Comparison of ENCODE assay signal across 1 cellular context in genomic region chr14:105338392-105338791, GRCh38.
TF ChIP-seq lines count a peak whose summit lies in the region.

No MANE protein-coding gene starts in this region.

TF ChIP-seq in HepG2, 621 proteins besides CTCF, POLR2A, EP300 and RAD21:
- TF ChIP-seq ZNF546 (CRISPR knock-in tag; conservative IDR thresholded peaks at IDR 0.05) (no peak), ZNF224 (CRISPR knock-in tag; IDR thresholded peaks at IDR 0.05) (no peak), ZNF484 (CRISPR knock-in tag; IDR thresholded peaks at IDR 0.05; ENCODE audit: borderline replicate concordance, low read depth) (no peak), ZNF407 (CRISPR knock-in tag; IDR thresholded peaks at IDR 0.05; ENCODE audit: not compliant biosample characterization) (no peak), POGZ (CRISPR knock-in tag; IDR thresholded peaks at IDR 0.05) (no peak), ZFYVE20 (CRISPR knock-in tag; IDR thresholded peaks at IDR 0.05; ENCODE audit: borderline replicate concordance, low read depth) (no peak), TRIM22 (IDR thresholded peaks at IDR 0.05) (no peak), ZNF282 (IDR thresholded peaks at IDR 0.05; ENCODE audit: partially characterized antibody) (no peak), CERS6 (CRISPR knock-in tag; IDR thresholded peaks at IDR 0.05) (no peak)
